In genomic region chr2:85911836-85912692, GRCh38 we compare ENCODE assay signal across 10 cellular contexts. TPM values are rescaled to one million over a fixed set of nuclear protein-coding genes. Genes with fewer than 3 reads are reported as not detected.
DNase-seq lines count a peak whose midpoint lies in the region; ATAC-seq and TF ChIP-seq lines count a peak whose summit lies in the region.
"Had no signal": no experiment of that assay in that cellular context is flagged by ENCODE, and none has a peak within 500 bp of the region (broad histone marks: within the 10 kb centered on the region; RNA-seq: fewer than 3 reads in every experiment).

No MANE protein-coding gene starts in this region.

- intact Hi-C loops in dorsolateral prefrontal cortex (cut with DNase I) = no loop called here

- no peaks in the 10 kb centered on the region for H3K27me3 ChIP-seq in dorsolateral prefrontal cortex

- peak overlapping the region; percentile 24 for H3K27ac Mint-ChIP-seq in nephron progenitor cell

- peak overlapping the region; percentile 14 to 100 (median 77) for H3K27ac ChIP-seq in dorsolateral prefrontal cortex

- ATAC-seq in HG03565 (IDR thresholded peaks at IDR 0.05; ENCODE audit: unreplicated experiment) = no peak
- no peak for ATAC-seq in GM21529 (IDR thresholded peaks at IDR 0.05; ENCODE audit: unreplicated experiment)

- H3K4me3 ChIP-seq in dorsolateral prefrontal cortex = no peak overlapping the region

- TF ChIP-seq CTCF in dorsolateral prefrontal cortex (IDR thresholded peaks at IDR 0.05 in 54 of 56, conservative IDR thresholded peaks at IDR 0.05 in 2 of 56; ENCODE audit: low read depth in 1 of 56, partially characterized antibody in 56 of 56) = no peak
- TF ChIP-seq CTCF in nephron progenitor cell (IDR thresholded peaks at IDR 0.05) = no peak

- no peaks in the 10 kb centered on the region for H3K36me3 Mint-ChIP-seq in nephron progenitor cell (ENCODE audit: low read depth)

- H3K4me3 Mint-ChIP-seq in nephron progenitor cell = no peak overlapping the region

- DNase-seq in AG08395 (ENCODE audit: low spot score) (peak; percentile 65), NCI-H226 (peak; percentile 88), dorsolateral prefrontal cortex (no peak), nephron progenitor cell (no peak), GDM1 (lab: John Stamatoyannopoulos, UW) (no peak)
- no peak for DNase-seq in NK-92 treated with Interleukin-12 subunit alpha and Interleukin-12 subunit beta, amount 100 ng/mL, for 24 hours (lab: John Stamatoyannopoulos, UW)
- DNase-seq: Caco-2, foreskin melanocyte had no signal

- peaks cover 4% of the 10 kb centered on the region for H3K27me3 Mint-ChIP-seq in nephron progenitor cell (ENCODE audit: low read depth, poor library complexity)

- H3K9me3 Mint-ChIP-seq in nephron progenitor cell = no peaks in the 10 kb centered on the region

- peaks cover 18% of the 10 kb centered on the region for H3K4me1 Mint-ChIP-seq in nephron progenitor cell

RNA-seq across cellular contexts. Expression of gene ST3GAL5, which starts 23.3 kb away (rescaled TPM):
- total RNA-seq in dorsolateral prefrontal cortex = 100 to 1,000 TPM in 11 of 120 experiments, 10 to 100 TPM in 109; 56.0 to 109 (median 86.7) TPM

Comparison
In these comparisons a context has a peak if more than half of its experiments do, and no peak if none do; other contexts are left out.
1. DNase-seq: peak in AG08395 (single experiment) and NCI-H226 (single experiment); none in dorsolateral prefrontal cortex (0 of 10), nephron progenitor cell (single experiment), GDM1 (single experiment) and NK-92 treated with Interleukin-12 subunit alpha and Interleukin-12 subunit beta, amount 100 ng/mL, for 24 hours (single experiment).